ENCODE assay signal across 3 cellular contexts in the genomic region with DNA sequence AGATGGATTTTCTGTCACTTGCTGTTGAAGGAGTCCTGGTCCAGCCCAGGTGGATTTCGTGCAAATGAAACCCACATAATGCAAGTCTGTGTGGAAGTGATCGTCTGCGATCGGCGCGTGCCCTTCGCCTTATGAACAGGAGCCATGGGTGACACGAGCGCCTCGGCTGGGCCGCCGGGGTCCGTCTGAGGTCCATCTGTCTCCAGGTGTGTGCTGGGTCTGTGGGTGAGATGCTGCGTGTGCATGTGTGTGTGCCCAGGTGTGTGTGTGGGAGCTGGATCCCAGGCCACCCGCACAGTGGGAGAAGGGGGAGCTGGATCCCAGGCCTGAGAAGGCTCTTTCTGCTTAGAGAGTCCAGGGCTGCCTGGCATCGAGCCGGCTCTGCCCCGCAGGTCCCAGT.
TF ChIP-seq lines count a peak whose summit lies in the region.

No MANE protein-coding gene starts in this region.

TF ChIP-seq in HCT116, 20 proteins besides CTCF, POLR2A, EP300 and RAD21:
- TF ChIP-seq ZNF274 (IDR thresholded peaks at IDR 0.05; ENCODE audit: low read depth, low read length) (no peak), EGR1 (IDR thresholded peaks at IDR 0.05; ENCODE audit: low read depth) (no peak), SRF (IDR thresholded peaks at IDR 0.05; ENCODE audit: low read depth) (no peak), CBX3 (IDR thresholded peaks at IDR 0.05; ENCODE audit: low read depth) (no peak), CEBPB (IDR thresholded peaks at IDR 0.05; ENCODE audit: low read depth) (no peak), SIN3A (IDR thresholded peaks at IDR 0.05; ENCODE audit: low read depth) (no peak), SP1 (IDR thresholded peaks at IDR 0.05; ENCODE audit: low read depth) (no peak), FOSL1 (IDR thresholded peaks at IDR 0.05; ENCODE audit: low read depth) (no peak), POLR2AphosphoS5 (IDR thresholded peaks at IDR 0.05; ENCODE audit: low read depth, low read length) (no peak), JUND (IDR thresholded peaks at IDR 0.05) (no peak)
- TF ChIP-seq, protein P1, sequence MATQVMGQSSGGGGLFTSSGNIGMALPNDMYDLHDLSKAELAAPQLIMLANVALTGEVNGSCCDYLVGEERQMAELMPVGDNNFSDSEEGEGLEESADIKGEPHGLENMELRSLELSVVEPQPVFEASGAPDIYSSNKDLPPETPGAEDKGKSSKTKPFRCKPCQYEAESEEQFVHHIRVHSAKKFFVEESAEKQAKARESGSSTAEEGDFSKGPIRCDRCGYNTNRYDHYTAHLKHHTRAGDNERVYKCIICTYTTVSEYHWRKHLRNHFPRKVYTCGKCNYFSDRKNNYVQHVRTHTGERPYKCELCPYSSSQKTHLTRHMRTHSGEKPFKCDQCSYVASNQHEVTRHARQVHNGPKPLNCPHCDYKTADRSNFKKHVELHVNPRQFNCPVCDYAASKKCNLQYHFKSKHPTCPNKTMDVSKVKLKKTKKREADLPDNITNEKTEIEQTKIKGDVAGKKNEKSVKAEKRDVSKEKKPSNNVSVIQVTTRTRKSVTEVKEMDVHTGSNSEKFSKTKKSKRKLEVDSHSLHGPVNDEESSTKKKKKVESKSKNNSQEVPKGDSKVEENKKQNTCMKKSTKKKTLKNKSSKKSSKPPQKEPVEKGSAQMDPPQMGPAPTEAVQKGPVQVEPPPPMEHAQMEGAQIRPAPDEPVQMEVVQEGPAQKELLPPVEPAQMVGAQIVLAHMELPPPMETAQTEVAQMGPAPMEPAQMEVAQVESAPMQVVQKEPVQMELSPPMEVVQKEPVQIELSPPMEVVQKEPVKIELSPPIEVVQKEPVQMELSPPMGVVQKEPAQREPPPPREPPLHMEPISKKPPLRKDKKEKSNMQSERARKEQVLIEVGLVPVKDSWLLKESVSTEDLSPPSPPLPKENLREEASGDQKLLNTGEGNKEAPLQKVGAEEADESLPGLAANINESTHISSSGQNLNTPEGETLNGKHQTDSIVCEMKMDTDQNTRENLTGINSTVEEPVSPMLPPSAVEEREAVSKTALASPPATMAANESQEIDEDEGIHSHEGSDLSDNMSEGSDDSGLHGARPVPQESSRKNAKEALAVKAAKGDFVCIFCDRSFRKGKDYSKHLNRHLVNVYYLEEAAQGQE (IDR thresholded peaks at IDR 0.05; ENCODE audit: low read depth), result no peak
- TF ChIP-seq, protein P2, sequence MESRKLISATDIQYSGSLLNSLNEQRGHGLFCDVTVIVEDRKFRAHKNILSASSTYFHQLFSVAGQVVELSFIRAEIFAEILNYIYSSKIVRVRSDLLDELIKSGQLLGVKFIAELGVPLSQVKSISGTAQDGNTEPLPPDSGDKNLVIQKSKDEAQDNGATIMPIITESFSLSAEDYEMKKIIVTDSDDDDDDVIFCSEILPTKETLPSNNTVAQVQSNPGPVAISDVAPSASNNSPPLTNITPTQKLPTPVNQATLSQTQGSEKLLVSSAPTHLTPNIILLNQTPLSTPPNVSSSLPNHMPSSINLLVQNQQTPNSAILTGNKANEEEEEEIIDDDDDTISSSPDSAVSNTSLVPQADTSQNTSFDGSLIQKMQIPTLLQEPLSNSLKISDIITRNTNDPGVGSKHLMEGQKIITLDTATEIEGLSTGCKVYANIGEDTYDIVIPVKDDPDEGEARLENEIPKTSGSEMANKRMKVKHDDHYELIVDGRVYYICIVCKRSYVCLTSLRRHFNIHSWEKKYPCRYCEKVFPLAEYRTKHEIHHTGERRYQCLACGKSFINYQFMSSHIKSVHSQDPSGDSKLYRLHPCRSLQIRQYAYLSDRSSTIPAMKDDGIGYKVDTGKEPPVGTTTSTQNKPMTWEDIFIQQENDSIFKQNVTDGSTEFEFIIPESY (IDR thresholded peaks at IDR 0.05; ENCODE audit: extremely low read depth, insufficient replicate concordance, low read length), result no peak
TF ChIP-seq in HCT116: peak in this region for 0.

TF ChIP-seq in H1, 55 proteins besides CTCF, POLR2A, EP300 and RAD21:
- TF ChIP-seq CEBPB (IDR thresholded peaks at IDR 0.05; ENCODE audit: low read depth, low read length), result no peak
- TF ChIP-seq BRCA1 (IDR thresholded peaks at IDR 0.05; ENCODE audit: low read depth, low read length), result no peak

TF ChIP-seq in WTC11, 78 proteins besides CTCF, POLR2A, EP300 and RAD21:
- TF ChIP-seq, protein P3, sequence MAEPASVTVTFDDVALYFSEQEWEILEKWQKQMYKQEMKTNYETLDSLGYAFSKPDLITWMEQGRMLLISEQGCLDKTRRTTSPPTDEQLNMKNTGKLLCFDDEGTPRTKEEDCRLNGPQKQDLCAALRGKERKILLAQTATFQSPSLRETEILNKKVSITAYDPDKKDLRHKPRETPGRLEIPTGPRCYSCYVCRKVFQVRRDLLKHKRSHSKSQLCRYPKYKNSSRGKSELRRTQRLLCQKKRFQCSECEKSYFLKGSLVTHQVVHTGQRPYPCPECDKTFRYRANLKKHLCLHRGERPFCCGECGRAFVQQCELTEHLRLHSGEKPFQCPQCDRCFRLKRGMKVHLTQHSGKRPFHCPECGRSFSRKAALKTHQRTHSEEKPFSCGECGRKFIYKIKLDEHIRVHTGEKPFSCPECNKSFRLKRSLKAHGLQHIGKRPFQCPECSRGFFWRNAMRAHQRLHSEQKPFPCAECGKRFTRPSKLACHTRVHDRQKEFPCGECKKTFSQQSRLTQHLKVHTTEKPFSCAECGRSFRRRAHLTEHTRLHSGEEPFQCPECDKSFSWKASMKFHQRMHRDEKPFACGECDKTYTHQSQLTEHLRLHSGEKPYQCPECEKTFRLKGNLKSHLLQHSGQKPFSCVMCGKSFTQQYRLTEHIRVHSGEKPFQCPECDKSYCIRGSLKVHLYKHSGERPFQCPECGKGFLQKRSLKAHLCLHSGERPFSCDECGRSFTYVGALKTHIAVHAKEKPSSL (CRISPR knock-in tag; conservative IDR thresholded peaks at IDR 0.05), result no peak
- TF ChIP-seq ZNF396 (CRISPR knock-in tag; IDR thresholded peaks at IDR 0.05; ENCODE audit: borderline replicate concordance) (no peak), NFYB (CRISPR knock-in tag; conservative IDR thresholded peaks at IDR 0.05; ENCODE audit: low read depth) (no peak), JUN (CRISPR knock-in tag; IDR thresholded peaks at IDR 0.05) (no peak), ZBTB43 (CRISPR knock-in tag; IDR thresholded peaks at IDR 0.05) (no peak), ATF1 (CRISPR knock-in tag; IDR thresholded peaks at IDR 0.05) (no peak)
- TF ChIP-seq, protein P4, sequence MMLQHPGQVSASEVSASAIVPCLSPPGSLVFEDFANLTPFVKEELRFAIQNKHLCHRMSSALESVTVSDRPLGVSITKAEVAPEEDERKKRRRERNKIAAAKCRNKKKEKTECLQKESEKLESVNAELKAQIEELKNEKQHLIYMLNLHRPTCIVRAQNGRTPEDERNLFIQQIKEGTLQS (CRISPR knock-in tag; conservative IDR thresholded peaks at IDR 0.05), result no peak
TF ChIP-seq in WTC11: peak in this region for 0.
